Comparison of ENCODE assay signal across 2 cellular contexts in the genomic region with DNA sequence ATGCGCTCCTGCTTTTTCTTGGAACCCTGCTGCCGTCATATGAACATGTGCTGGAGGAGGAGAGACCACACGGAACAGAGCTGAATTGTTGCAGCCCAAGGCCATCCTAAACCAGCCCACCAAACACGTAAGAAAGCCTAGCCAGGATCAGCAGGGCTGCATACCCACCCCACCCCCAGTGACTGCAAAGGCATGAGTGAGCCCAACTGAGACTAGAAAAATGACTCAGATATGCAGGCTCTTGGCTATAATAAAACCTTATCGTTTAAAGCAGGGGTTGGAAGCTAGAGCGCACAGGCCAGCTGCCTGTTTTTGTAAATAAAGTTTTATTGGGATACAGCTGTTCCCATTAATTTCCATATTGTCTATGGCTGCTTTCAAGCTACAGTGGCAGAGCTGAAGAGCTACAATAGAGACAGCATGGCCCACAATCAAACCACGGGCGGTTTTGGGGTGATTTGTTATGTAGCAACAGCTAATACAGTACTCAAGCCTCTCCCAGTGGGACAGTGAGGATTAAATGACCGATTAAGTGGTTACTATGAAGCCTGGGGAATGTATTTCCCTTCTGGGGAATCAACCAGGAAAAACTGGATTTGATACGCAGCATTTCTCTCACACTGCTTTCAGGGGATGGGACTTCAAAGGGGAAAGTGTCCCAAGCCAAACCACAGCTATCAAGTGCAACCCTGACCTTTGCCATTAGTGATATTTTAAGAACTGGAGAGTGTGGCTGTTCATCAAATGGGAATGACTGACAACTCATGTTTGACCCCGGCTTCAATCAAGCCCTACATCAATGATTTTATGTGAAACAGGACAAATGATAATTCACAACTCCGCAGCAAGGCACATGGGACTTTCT.
A peak's percentile ranks its signal among the peaks of the same experiment; 100 is the strongest.
TF ChIP-seq lines count a peak whose summit lies in the region.

No MANE protein-coding gene starts in this region.

TF ChIP-seq in SK-N-SH, 30 proteins besides CTCF, POLR2A, EP300 and RAD21 (continued from another document):
- TF ChIP-seq, protein P1, sequence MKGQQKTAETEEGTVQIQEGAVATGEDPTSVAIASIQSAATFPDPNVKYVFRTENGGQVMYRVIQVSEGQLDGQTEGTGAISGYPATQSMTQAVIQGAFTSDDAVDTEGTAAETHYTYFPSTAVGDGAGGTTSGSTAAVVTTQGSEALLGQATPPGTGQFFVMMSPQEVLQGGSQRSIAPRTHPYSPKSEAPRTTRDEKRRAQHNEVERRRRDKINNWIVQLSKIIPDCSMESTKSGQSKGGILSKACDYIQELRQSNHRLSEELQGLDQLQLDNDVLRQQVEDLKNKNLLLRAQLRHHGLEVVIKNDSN (IDR thresholded peaks at IDR 0.05; ENCODE audit: borderline replicate concordance, low read depth), result no peak
- TF ChIP-seq FOSL2 (IDR thresholded peaks at IDR 0.05; ENCODE audit: borderline replicate concordance, low read depth) (peak; percentile 44; the same call in 1 of the 2 replicates), TCF12 (IDR thresholded peaks at IDR 0.05) (peak; percentile 39; the same call in 1 of the 2 replicates), MEF2A (IDR thresholded peaks at IDR 0.05; ENCODE audit: borderline replicate concordance, low read depth) (no peak)
- TF ChIP-seq, protein P2, sequence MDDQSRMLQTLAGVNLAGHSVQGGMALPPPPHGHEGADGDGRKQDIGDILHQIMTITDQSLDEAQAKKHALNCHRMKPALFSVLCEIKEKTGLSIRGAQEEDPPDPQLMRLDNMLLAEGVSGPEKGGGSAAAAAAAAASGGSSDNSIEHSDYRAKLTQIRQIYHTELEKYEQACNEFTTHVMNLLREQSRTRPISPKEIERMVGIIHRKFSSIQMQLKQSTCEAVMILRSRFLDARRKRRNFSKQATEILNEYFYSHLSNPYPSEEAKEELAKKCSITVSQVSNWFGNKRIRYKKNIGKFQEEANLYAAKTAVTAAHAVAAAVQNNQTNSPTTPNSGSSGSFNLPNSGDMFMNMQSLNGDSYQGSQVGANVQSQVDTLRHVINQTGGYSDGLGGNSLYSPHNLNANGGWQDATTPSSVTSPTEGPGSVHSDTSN (IDR thresholded peaks at IDR 0.05), result no peak

TF ChIP-seq in SK-N-SH treated with all-trans-retinoic acid at 6 μM for 48 hours, 23 proteins besides CTCF, POLR2A, EP300 and RAD21 (continued from another document):
- TF ChIP-seq, protein P3, sequence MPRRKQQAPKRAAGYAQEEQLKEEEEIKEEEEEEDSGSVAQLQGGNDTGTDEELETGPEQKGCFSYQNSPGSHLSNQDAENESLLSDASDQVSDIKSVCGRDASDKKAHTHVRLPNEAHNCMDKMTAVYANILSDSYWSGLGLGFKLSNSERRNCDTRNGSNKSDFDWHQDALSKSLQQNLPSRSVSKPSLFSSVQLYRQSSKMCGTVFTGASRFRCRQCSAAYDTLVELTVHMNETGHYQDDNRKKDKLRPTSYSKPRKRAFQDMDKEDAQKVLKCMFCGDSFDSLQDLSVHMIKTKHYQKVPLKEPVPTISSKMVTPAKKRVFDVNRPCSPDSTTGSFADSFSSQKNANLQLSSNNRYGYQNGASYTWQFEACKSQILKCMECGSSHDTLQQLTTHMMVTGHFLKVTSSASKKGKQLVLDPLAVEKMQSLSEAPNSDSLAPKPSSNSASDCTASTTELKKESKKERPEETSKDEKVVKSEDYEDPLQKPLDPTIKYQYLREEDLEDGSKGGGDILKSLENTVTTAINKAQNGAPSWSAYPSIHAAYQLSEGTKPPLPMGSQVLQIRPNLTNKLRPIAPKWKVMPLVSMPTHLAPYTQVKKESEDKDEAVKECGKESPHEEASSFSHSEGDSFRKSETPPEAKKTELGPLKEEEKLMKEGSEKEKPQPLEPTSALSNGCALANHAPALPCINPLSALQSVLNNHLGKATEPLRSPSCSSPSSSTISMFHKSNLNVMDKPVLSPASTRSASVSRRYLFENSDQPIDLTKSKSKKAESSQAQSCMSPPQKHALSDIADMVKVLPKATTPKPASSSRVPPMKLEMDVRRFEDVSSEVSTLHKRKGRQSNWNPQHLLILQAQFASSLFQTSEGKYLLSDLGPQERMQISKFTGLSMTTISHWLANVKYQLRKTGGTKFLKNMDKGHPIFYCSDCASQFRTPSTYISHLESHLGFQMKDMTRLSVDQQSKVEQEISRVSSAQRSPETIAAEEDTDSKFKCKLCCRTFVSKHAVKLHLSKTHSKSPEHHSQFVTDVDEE (CRISPR knock-in tag; IDR thresholded peaks at IDR 0.05), result no peak
- TF ChIP-seq SNAI2 (CRISPR knock-in tag; IDR thresholded peaks at IDR 0.05) (no peak), ZNF565 (CRISPR knock-in tag; conservative IDR thresholded peaks at IDR 0.05; ENCODE audit: low read depth) (no peak), TOX (CRISPR knock-in tag; IDR thresholded peaks at IDR 0.05; ENCODE audit: borderline replicate concordance) (no peak), ZNF70 (CRISPR knock-in tag; IDR thresholded peaks at IDR 0.05) (no peak), BACH2 (CRISPR knock-in tag; IDR thresholded peaks at IDR 0.05; ENCODE audit: borderline replicate concordance) (no peak), RARB (CRISPR knock-in tag; IDR thresholded peaks at IDR 0.05) (no peak), ZC3H10 (CRISPR knock-in tag; IDR thresholded peaks at IDR 0.05) (no peak)
- TF ChIP-seq, protein P4, sequence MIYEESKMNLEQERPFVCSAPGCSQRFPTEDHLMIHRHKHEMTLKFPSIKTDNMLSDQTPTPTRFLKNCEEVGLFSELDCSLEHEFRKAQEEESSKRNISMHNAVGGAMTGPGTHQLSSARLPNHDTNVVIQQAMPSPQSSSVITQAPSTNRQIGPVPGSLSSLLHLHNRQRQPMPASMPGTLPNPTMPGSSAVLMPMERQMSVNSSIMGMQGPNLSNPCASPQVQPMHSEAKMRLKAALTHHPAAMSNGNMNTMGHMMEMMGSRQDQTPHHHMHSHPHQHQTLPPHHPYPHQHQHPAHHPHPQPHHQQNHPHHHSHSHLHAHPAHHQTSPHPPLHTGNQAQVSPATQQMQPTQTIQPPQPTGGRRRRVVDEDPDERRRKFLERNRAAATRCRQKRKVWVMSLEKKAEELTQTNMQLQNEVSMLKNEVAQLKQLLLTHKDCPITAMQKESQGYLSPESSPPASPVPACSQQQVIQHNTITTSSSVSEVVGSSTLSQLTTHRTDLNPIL (CRISPR knock-in tag; IDR thresholded peaks at IDR 0.05; ENCODE audit: low read depth), result no peak
